ENCODE assay signal across 6 cellular contexts in genomic region chr2:7089284-7089683, GRCh38.
"Had no signal": no experiment of that assay in that cellular context is flagged by ENCODE, and none has a peak within 500 bp of the region (broad histone marks: within the 10 kb centered on the region; RNA-seq: fewer than 3 reads in every experiment).

No MANE protein-coding gene starts in this region.

- H3K4me3 ChIP-seq: GM23248 had no signal

- H2AFZ ChIP-seq: GM23248 had no signal

- H3K27ac ChIP-seq: GM23248 had no signal

- FAIRE-seq: HTR-8/SVneo had no signal

- H3K27ac Mint-ChIP-seq: H9 had no signal

- H3K9ac ChIP-seq: GM23248 had no signal

- H3K4me3 Mint-ChIP-seq: H9 had no signal

- DNase-seq: GM23248, H9, HCEC 1CT, IMR-90, KBM-7 had no signal
